In the genomic region with DNA sequence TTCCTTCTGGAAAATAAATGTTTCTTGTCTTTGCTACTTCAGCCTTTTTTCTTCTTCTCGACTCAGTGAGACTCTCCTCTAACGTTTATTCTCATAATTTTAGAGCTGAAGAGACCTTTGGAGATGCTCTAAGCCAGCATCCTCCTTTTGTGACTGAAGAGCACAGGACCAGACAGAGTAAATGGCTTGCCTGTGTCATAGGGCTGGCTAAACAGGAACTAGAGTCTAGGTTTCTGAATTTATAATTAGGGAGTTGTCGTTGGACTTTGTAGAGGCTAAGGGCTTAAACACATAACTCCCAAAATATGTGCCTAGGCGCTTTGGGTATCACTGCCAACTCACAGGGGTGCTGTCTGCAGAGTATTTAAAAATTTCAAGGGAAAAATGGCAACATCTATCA, we compare ENCODE assay signal across 30 cellular contexts.
DNase-seq lines count a peak whose midpoint lies in the region; ATAC-seq and TF ChIP-seq lines count a peak whose summit lies in the region.
"Had no signal": no experiment of that assay in that cellular context is flagged by ENCODE, and none has a peak within 500 bp of the region (broad histone marks: within the 10 kb centered on the region; RNA-seq: fewer than 3 reads in every experiment).

No MANE protein-coding gene starts in this region.

- no peak overlapping the region for H3K4me3 Mint-ChIP-seq in nephron progenitor cell
- H3K4me3 Mint-ChIP-seq: activated naive CD8-positive, alpha-beta T cell; CD4-positive, alpha-beta memory T cell; nephron had no signal

- H3K36me3 ChIP-seq in heart left ventricle (no peaks in the 10 kb centered on the region), upper lobe of right lung (no peaks in the 10 kb centered on the region), Karpas-422 (ENCODE audit: insufficient read depth, low read length) (no peaks in the 10 kb centered on the region)
- H3K36me3 ChIP-seq: esophagus squamous epithelium, right lobe of liver, SJCRH30 had no signal

- no peak for TF ChIP-seq POLR2A in heart left ventricle (IDR thresholded peaks at IDR 0.05)

- 60 to 68% (median 64%) methylated on average over 4 of the region's 4 CpGs for WGBS in heart left ventricle, 4 donors

- no peaks in the 10 kb centered on the region for H4K20me1 ChIP-seq in Karpas-422 (ENCODE audit: insufficient read depth, low read depth, low read length)

- no peaks in the 10 kb centered on the region for H3K9me3 Mint-ChIP-seq in nephron progenitor cell
- H3K9me3 Mint-ChIP-seq: CD4-positive, alpha-beta memory T cell; nephron had no signal

- H3K9ac ChIP-seq in Karpas-422 (ENCODE audit: low read length) = no peak overlapping the region
- H3K9ac ChIP-seq: parathyroid adenoma had no signal

- ATAC-seq in heart left ventricle = no peak
- ATAC-seq in left ventricle myocardium superior = no peak
- ATAC-seq in upper lobe of right lung = peak; percentile 35
- no peak for ATAC-seq in stimulated activated naive CD8-positive, alpha-beta T cell treated with anti-CD3 and anti-CD28 coated beads, Interleukin-15, Interleukin-2, amounts not matched to agents 100 U/mL and 50 U/mL, for 24 hours
- ATAC-seq: foreskin keratinocyte, HCT116, mucosa of descending colon, right lobe of liver had no signal

- DNase-seq in heart left ventricle (no peak), left ventricle myocardium superior (no peak), NOMO-1 treated with dmso at 0.1 percent for 144 hours (lab: John Stamatoyannopoulos, UW; ENCODE audit: unreplicated experiment) (peak; percentile 27), nephron progenitor cell (no peak), upper lobe of right lung (no peak), NCI-H1930 (lab: John Stamatoyannopoulos, UW) (no peak), Karpas-422 (no peak)
- no peak for DNase-seq in stimulated activated naive CD8-positive, alpha-beta T cell treated with anti-CD3 and anti-CD28 coated beads, Interleukin-15, Interleukin-2, amounts not matched to agents 100 U/mL and 50 U/mL, for 24 hours
- DNase-seq: activated CD4-positive, alpha-beta T cell treated with anti-CD3 and anti-CD28 coated beads, Interleukin-2, amount 50 U/mL, for 1 hour; activated effector memory CD4-positive, alpha-beta T cell treated with anti-CD3 and anti-CD28 coated beads, Interleukin-2, amount 50 U/mL, for 16 hours; activated T-cell treated with anti-CD3 and anti-CD28 coated beads, Interleukin-2, amount 50 U/mL, for 1 hour; CD4-positive, alpha-beta memory T cell; dorsolateral prefrontal cortex; esophagus squamous epithelium; foreskin keratinocyte; IMR-90; mucosa of descending colon; NCI-H2081; NCI-H2227 treated with DMSO at 0.1 percent for 48 hours; NCI-H526; right lobe of liver; RPMI8226; SJCRH30; stimulated activated CD4-positive, alpha-beta T cell treated with anti-CD3 and anti-CD28 coated beads, Interleukin-4, amount 100 ng/mL, for 4 hours; T1000 had no signal

- H2AFZ ChIP-seq in Karpas-422 (ENCODE audit: low read length) = no peak overlapping the region
- H2AFZ ChIP-seq: hepatocyte, parathyroid adenoma had no signal

- no peak overlapping the region for H3K4me2 ChIP-seq in Karpas-422 (ENCODE audit: low read depth, low read length, poor library complexity, severe bottlenecking)
- H3K4me2 ChIP-seq: hepatocyte had no signal

- H3K27ac ChIP-seq in heart left ventricle (peak overlapping the region in 9 of 12 donors; percentile 1 to 84 (median 65)), upper lobe of right lung (no peak overlapping the region), Karpas-422 (ENCODE audit: low read length) (no peak overlapping the region)
- H3K27ac ChIP-seq: esophagus squamous epithelium, foreskin keratinocyte, parathyroid adenoma, right lobe of liver, SJCRH30 had no signal

- intact Hi-C loops in heart left ventricle (cut with DNase I) = loop anchor here in 1 of 10 donors (5.0 kb wide), 1 partner anchor 36 kb away; no protein-coding TSS in a partner anchor
- intact Hi-C loops in left ventricle myocardium superior (cut with micrococcal nuclease) = no loop called here
- intact Hi-C loops in upper lobe of right lung (cut with DNase I) = no loop called here

- H3K27me3 Mint-ChIP-seq in nephron progenitor cell (ENCODE audit: low read depth, poor library complexity) = peaks cover 9% of the 10 kb centered on the region
- H3K27me3 Mint-ChIP-seq: activated naive CD8-positive, alpha-beta T cell had no signal

- H3K4me1 ChIP-seq in heart left ventricle (peaks cover 3 to 79% (median 35%) of the 10 kb centered on the region in 12 donors), upper lobe of right lung (peaks cover 23% of the 10 kb centered on the region), Karpas-422 (ENCODE audit: low read length) (no peaks in the 10 kb centered on the region)
- H3K4me1 ChIP-seq: foreskin keratinocyte had no signal

- no peaks in the 10 kb centered on the region for H3K36me3 Mint-ChIP-seq in nephron progenitor cell (ENCODE audit: low read depth)
- H3K36me3 Mint-ChIP-seq: activated naive CD8-positive, alpha-beta T cell; CD4-positive, alpha-beta memory T cell had no signal

- no peaks in the 10 kb centered on the region for H3K79me2 ChIP-seq in Karpas-422 (ENCODE audit: low read length)

- H3K4me1 Mint-ChIP-seq in nephron progenitor cell = peaks cover 12% of the 10 kb centered on the region

- TF ChIP-seq CTCF in heart left ventricle (IDR thresholded peaks at IDR 0.05) (no peak), nephron progenitor cell (IDR thresholded peaks at IDR 0.05) (no peak), upper lobe of right lung (IDR thresholded peaks at IDR 0.05) (no peak)

- H3K9me2 ChIP-seq in Karpas-422 (replicated peaks; ENCODE audit: insufficient read depth, low read length) = no peaks in the 10 kb centered on the region

- peak overlapping the region; percentile 24 for H3K27ac Mint-ChIP-seq in nephron progenitor cell
- H3K27ac Mint-ChIP-seq: activated naive CD8-positive, alpha-beta T cell; CD4-positive, alpha-beta memory T cell; nephron had no signal

- H3K27me3 ChIP-seq in heart left ventricle (no peaks in the 10 kb centered on the region), upper lobe of right lung (no peaks in the 10 kb centered on the region), Karpas-422 (ENCODE audit: low read length) (no peaks in the 10 kb centered on the region)
- H3K27me3 ChIP-seq: dorsolateral prefrontal cortex, esophagus squamous epithelium, foreskin keratinocyte, hepatocyte, right lobe of liver, SJCRH30 had no signal

- H3K9me3 ChIP-seq in heart left ventricle (no peaks in the 10 kb centered on the region), upper lobe of right lung (no peaks in the 10 kb centered on the region), Karpas-422 (ENCODE audit: low read length) (no peaks in the 10 kb centered on the region)
- H3K9me3 ChIP-seq: esophagus squamous epithelium, mucosa of descending colon, right lobe of liver, SJCRH30 had no signal

- H3K4me3 ChIP-seq in heart left ventricle (no peak overlapping the region), upper lobe of right lung (no peak overlapping the region), Karpas-422 (ENCODE audit: low read length) (no peak overlapping the region)
- H3K4me3 ChIP-seq: dorsolateral prefrontal cortex, esophagus squamous epithelium, hepatocyte, mucosa of descending colon, right lobe of liver, SJCRH30 had no signal

Comparison
In these comparisons a context has a peak if more than half of its experiments do, and no peak if none do; other contexts are left out.
1. H3K27ac ChIP-seq: peak in heart left ventricle (9 of 12); none in upper lobe of right lung (single experiment) and Karpas-422 (single experiment).